In the genomic region with DNA sequence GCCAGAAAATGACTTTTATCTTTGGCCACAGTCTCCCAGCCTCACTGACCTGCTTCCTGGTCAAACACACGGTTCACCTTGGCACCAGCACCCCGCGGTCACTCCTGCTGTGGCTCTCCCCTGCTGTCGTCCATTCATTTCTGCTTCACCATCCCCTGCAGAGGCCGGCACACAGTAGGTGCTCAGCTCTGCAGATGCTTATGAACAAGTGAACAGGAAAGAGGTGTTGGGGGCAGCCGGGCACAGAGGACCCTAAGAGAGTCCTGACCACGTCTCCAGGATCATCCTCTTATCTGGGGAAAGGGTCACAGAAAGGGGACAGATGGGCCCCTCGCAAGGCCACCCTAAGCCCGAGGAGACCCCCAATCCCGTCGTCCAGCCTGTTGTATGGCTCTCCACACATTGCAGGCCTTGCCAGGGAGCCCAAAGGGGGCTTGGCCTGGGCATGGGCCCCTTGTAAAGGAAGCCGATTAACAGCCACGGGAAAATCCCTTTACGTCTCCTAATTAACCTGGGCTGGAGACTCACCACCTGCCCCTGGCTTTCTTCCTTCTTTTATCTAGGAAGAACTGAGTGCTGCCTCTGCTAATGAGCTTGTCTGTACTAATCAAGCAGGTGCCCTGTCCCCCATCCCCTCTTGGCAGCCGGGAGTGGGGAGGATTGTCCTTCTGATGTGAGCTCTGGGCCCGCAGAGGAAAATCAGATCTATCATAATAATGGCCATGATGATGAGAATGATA, we compare ENCODE assay signal across 25 cellular contexts. TPM values are rescaled to one million over a fixed set of nuclear protein-coding genes. Genes with fewer than 3 reads are reported as not detected.
DNase-seq lines count a peak whose midpoint lies in the region; ATAC-seq, FAIRE-seq and TF ChIP-seq lines count a peak whose summit lies in the region.
"Had no signal": no experiment of that assay in that cellular context is flagged by ENCODE, and none has a peak within 500 bp of the region (broad histone marks: within the 10 kb centered on the region; RNA-seq: fewer than 3 reads in every experiment).

No MANE protein-coding gene starts in this region.

- H3K23ac ChIP-seq in mesenchymal stem cell (ENCODE audit: low read length in 2 of 2) = no peak overlapping the region

- no peak overlapping the region for H2BK120ac ChIP-seq in mesenchymal stem cell (ENCODE audit: low read depth, low read length)

- ATAC-seq in GM18868 (IDR thresholded peaks at IDR 0.05; ENCODE audit: unreplicated experiment) = no peak
- ATAC-seq in GM18502 (IDR thresholded peaks at IDR 0.05; ENCODE audit: poor library complexity, unreplicated experiment) = no peak
- ATAC-seq in HG03159 (IDR thresholded peaks at IDR 0.05; ENCODE audit: unreplicated experiment) = no peak
- ATAC-seq: activated T-cell treated with anti-CD3 and anti-CD28 coated beads, Interleukin-2, amount 50 U/mL, for 72 hours had no signal

- H3K27me3 ChIP-seq in WERI-Rb-1 (ENCODE audit: insufficient read depth, low read depth, severe bottlenecking) = peaks cover 36% of the 10 kb centered on the region
- peaks cover 37 to 75% of the 10 kb centered on the region in 2 experiments for H3K27me3 ChIP-seq in mesenchymal stem cell (ENCODE audit: control insufficient read depth in 1 of 2, insufficient read depth in 1 of 2, low read length in 2 of 2)

- no peak overlapping the region for H4K8ac ChIP-seq in mesenchymal stem cell (ENCODE audit: low read length)

- no peak overlapping the region for H3K27ac ChIP-seq in WERI-Rb-1
- no peak overlapping the region for H3K27ac ChIP-seq in mesenchymal stem cell (ENCODE audit: low read length, poor library complexity, severe bottlenecking)
- H3K27ac ChIP-seq: epithelial cell of prostate, neutrophil, PC-9, spleen had no signal

- peak; percentile 51 for FAIRE-seq in HTR-8/SVneo (lab: Jason Lieb, UNC)

- peak overlapping the region; percentile 37 for H2AK5ac ChIP-seq in mesenchymal stem cell (ENCODE audit: low read length, severe bottlenecking)

- H3K36me3 ChIP-seq in WERI-Rb-1 (no peaks in the 10 kb centered on the region), mesenchymal stem cell (ENCODE audit: control insufficient read depth in 1 of 2, insufficient read depth in 2 of 2, low read depth in 1 of 2, low read length in 2 of 2) (no peaks in the 10 kb centered on the region)
- H3K36me3 ChIP-seq: neutrophil, spleen had no signal

- no peak overlapping the region for H3K9ac ChIP-seq in mesenchymal stem cell (ENCODE audit: low read length)

- no peaks in the 10 kb centered on the region for H3K9me3 ChIP-seq in WERI-Rb-1 (ENCODE audit: severe bottlenecking)
- H3K9me3 ChIP-seq in mesenchymal stem cell (ENCODE audit: control insufficient read depth, low read length) = peaks cover 2% of the 10 kb centered on the region
- H3K9me3 ChIP-seq: neutrophil had no signal

- H3K4ac ChIP-seq in mesenchymal stem cell (ENCODE audit: low read depth in 1 of 2, low read length in 2 of 2) = no peak overlapping the region

- WGBS in mesenchymal stem cell = 45% methylated on average over 16 of the region's 16 CpGs

- H3K18ac ChIP-seq in mesenchymal stem cell (ENCODE audit: low read depth in 1 of 2, low read length in 2 of 2) = no peak overlapping the region

- H2BK15ac ChIP-seq in mesenchymal stem cell (ENCODE audit: low read depth, poor library complexity, severe bottlenecking) = no peak overlapping the region

- H2BK5ac ChIP-seq in mesenchymal stem cell (ENCODE audit: low read depth, low read length, poor library complexity, severe bottlenecking) = no peak overlapping the region

- peak; percentile 23 for DNase-seq in GM10266 (ENCODE audit: extremely low spot score)
- no peak for DNase-seq in HTR-8/SVneo (ENCODE audit: insufficient read length, low spot score)
- DNase-seq in WERI-Rb-1 = peak; percentile 59
- no peak for DNase-seq in mesenchymal stem cell
- DNase-seq in activated naive CD4-positive, alpha-beta T cell (lab: John Stamatoyannopoulos, UW) = no peak
- DNase-seq: activated CD4-positive, alpha-beta T cell treated with anti-CD3 and anti-CD28 coated beads for 4 hours; activated naive CD4-positive, alpha-beta T cell treated with anti-CD3 and anti-CD28 coated beads, Interleukin-2, amount 10 ng/mL, durations not matched to agents 7 days and 5 days; activated T-cell treated with anti-CD3 and anti-CD28 coated beads, Interleukin-2, amount 50 U/mL, for 72 hours; CD4-positive, CD25-positive, alpha-beta regulatory T cell; cerebellar nuclear complex; DMS 273 treated with DMSO at 0.1 percent for 48 hours; left ventricle myocardium superior; midbrain; NCI-H2171; NCI-H526 treated with DMSO at 0.1 percent for 48 hours; PC-9; SHP77 treated with DMSO at 0.1 percent for 48 hours; spleen; stimulated activated CD4-positive, alpha-beta T cell treated with anti-CD3 and anti-CD28 coated beads, Interleukin-4, amount 100 ng/mL, for 1 hour; stimulated activated naive CD4-positive, alpha-beta T cell treated with Interleukin-2 at 50 U/mL for 16 hours had no signal

- TF ChIP-seq CTCF in GM10266 (IDR thresholded peaks at IDR 0.05; ENCODE audit: control insufficient read depth, insufficient read depth, low read depth, missing control alignments) (no peak), WERI-Rb-1 (IDR thresholded peaks at IDR 0.05; ENCODE audit: low read depth, low read length) (no peak)

- H2AFZ ChIP-seq in mesenchymal stem cell (ENCODE audit: low read depth, low read length) = no peak overlapping the region
- H2AFZ ChIP-seq: PC-9 had no signal

- no peak overlapping the region for H4K91ac ChIP-seq in mesenchymal stem cell (ENCODE audit: low read length)

- H3K4me3 ChIP-seq in WERI-Rb-1 (ENCODE audit: low read depth, low read length) = no peak overlapping the region
- H3K4me3 ChIP-seq in mesenchymal stem cell (ENCODE audit: insufficient read depth in 1 of 2, low read depth in 1 of 2, low read length in 2 of 2) = no peak overlapping the region
- H3K4me3 ChIP-seq: PC-9, spleen had no signal

- no peak overlapping the region for H3K4me2 ChIP-seq in mesenchymal stem cell (ENCODE audit: low read length, poor library complexity, severe bottlenecking)

- H3K4me1 ChIP-seq in mesenchymal stem cell (ENCODE audit: control insufficient read depth, insufficient read depth, low read depth, low read length) = peaks cover 40% of the 10 kb centered on the region

- no peak overlapping the region for H3K14ac ChIP-seq in mesenchymal stem cell (ENCODE audit: low read length in 2 of 2)

- no peaks in the 10 kb centered on the region for H3K79me1 ChIP-seq in mesenchymal stem cell (replicated peaks; ENCODE audit: low read length, poor library complexity, severe bottlenecking)

- no peak overlapping the region for H2BK12ac ChIP-seq in mesenchymal stem cell (ENCODE audit: low read length in 2 of 2)

RNA-seq across cellular contexts. Expression of gene TMEM132B, which starts 1.8 kb away (rescaled TPM):
- polyA plus RNA-seq in mesenchymal stem cell (2013, experiment 1 of 2) = 0.15 TPM
- 0.19 TPM for polyA plus RNA-seq in mesenchymal stem cell (2013, experiment 2 of 2)
- polyA plus RNA-seq: CD4-positive, CD25-positive, alpha-beta regulatory T cell had no signal

Comparison
In these comparisons a context has a peak if more than half of its experiments do, and no peak if none do; other contexts are left out.
1. DNase-seq: peak in GM10266 (single experiment) and WERI-Rb-1 (single experiment); none in HTR-8/SVneo (single experiment), mesenchymal stem cell (single experiment) and activated naive CD4-positive, alpha-beta T cell (0 of 4).